8 cellular contexts compared by ENCODE assay signal in the genomic region with DNA sequence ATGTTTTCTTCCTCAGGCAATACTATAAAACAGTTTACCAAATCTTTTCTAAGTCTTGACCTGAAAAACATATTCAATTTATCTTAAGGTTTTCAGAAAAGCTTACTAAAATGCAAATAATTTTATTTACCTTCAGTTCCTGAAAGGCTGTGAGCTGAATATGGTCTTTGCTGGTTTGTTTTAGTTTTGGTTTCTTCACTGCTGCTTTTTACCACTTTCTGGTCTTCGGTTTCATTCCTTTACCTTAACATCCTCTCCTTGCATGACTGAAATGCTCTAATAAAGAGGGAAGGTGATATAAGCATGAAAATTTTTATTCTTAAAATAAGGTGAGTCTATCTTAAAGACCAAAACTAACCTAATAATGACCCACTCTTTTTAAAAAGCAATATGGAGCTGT.
"Had no signal": no experiment of that assay in that cellular context is flagged by ENCODE, and none has a peak within 500 bp of the region (broad histone marks: within the 10 kb centered on the region; RNA-seq: fewer than 3 reads in every experiment).

No MANE protein-coding gene starts in this region.

- H3K27ac Mint-ChIP-seq: activated T-helper 1 cell treated with anti-CD3 and anti-CD28 coated beads, Interleukin-12 subunit alpha, Interleukin-12 subunit beta, Interleukin-2, Interleukin-4 antibody, amounts not matched to agents 30 ng/mL and 10 ng/mL and 1 ng/mL, durations not matched to agents 14 hours and 24 hours and 36 hours; naive B cell; stimulated activated naive CD8-positive, alpha-beta T cell treated with anti-CD3 and anti-CD28 coated beads, Interleukin-15, amount 100 ng/mL, for 72 hours; WTC11 had no signal

- H3K36me3 Mint-ChIP-seq: naive B cell, WTC11 had no signal

- H3K27me3 Mint-ChIP-seq: naive B cell; stimulated activated naive CD8-positive, alpha-beta T cell treated with anti-CD3 and anti-CD28 coated beads, Interleukin-15, amount 100 ng/mL, for 72 hours had no signal

- ATAC-seq: stimulated activated naive CD8-positive, alpha-beta T cell treated with anti-CD3 and anti-CD28 coated beads, Interleukin-15, amount 100 ng/mL, for 72 hours; WTC11 had no signal

- DNase-seq: activated CD4-positive, alpha-beta T cell treated with anti-CD3 and anti-CD28 coated beads for 48 hours; activated naive CD4-positive, alpha-beta T cell; naive B cell; stimulated activated CD4-positive, alpha-beta T cell treated with anti-CD3 and anti-CD28 coated beads, Interleukin-4, amount 100 ng/mL, for 4 hours; stimulated activated naive CD8-positive, alpha-beta T cell treated with anti-CD3 and anti-CD28 coated beads, Interleukin-15, amount 100 ng/mL, for 72 hours; testis had no signal

- H3K4me1 Mint-ChIP-seq: naive B cell; stimulated activated naive CD8-positive, alpha-beta T cell treated with anti-CD3 and anti-CD28 coated beads, Interleukin-15, amount 100 ng/mL, for 72 hours; WTC11 had no signal

- H3K9me3 Mint-ChIP-seq: activated T-helper 1 cell treated with anti-CD3 and anti-CD28 coated beads, Interleukin-12 subunit alpha, Interleukin-12 subunit beta, Interleukin-2, Interleukin-4 antibody, amounts not matched to agents 30 ng/mL and 10 ng/mL and 1 ng/mL, durations not matched to agents 14 hours and 24 hours and 36 hours; stimulated activated naive CD8-positive, alpha-beta T cell treated with anti-CD3 and anti-CD28 coated beads, Interleukin-15, amount 100 ng/mL, for 72 hours; WTC11 had no signal

- H3K4me3 Mint-ChIP-seq: activated T-helper 1 cell treated with anti-CD3 and anti-CD28 coated beads, Interleukin-12 subunit alpha, Interleukin-12 subunit beta, Interleukin-2, Interleukin-4 antibody, amounts not matched to agents 30 ng/mL and 10 ng/mL and 1 ng/mL, durations not matched to agents 14 hours and 24 hours and 36 hours; naive B cell; stimulated activated naive CD8-positive, alpha-beta T cell treated with anti-CD3 and anti-CD28 coated beads, Interleukin-15, amount 100 ng/mL, for 72 hours; WTC11 had no signal
